Comparison of ENCODE assay signal across 8 cellular contexts in the genomic region with DNA sequence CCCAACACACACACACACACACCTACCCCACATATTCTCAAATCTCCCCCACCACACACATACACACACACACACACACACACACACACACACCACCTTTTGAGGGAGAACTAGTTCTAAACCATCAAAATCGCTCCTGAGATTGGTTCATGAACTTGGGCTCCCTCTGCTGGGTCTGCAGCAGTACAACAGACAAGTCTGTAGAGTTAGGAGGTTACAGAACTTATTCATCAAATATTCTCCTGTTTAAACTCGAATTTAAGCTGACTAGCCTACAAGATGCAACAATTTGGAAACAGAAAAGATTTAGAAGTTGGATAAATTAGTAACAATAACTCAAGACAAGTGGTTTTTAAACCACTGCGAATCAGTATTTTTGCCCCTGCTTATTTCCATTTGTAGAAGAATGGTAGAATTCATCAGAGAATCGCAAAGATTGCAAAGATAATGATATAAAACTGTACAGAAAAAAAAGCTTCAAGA.
DNase-seq lines count a peak whose midpoint lies in the region; ATAC-seq, FAIRE-seq and TF ChIP-seq lines count a peak whose summit lies in the region.

No MANE protein-coding gene starts in this region.

- H3K36me3 ChIP-seq in GM06990 (ENCODE audit: control insufficient read depth, insufficient read depth, low read length) = no peaks in the 10 kb centered on the region
- no peaks in the 10 kb centered on the region for H3K36me3 ChIP-seq in endothelial cell of umbilical vein (ENCODE audit: control insufficient read depth in 2 of 2, extremely low read depth in 1 of 2, insufficient read depth in 2 of 2, low read length in 2 of 2)
- no peaks in the 10 kb centered on the region for H3K36me3 ChIP-seq in neuronal stem cell (replicated peaks in 1 of 2; ENCODE audit: control insufficient read depth in 2 of 2, insufficient read depth in 2 of 2, low read length in 2 of 2)

- no TSS peak for BruUV-seq in endothelial cell of umbilical vein (replicated peaks; lab: Mats Ljungman, UMichigan)

- H3K27me3 ChIP-seq in GM06990 (replicated peaks; ENCODE audit: control insufficient read depth, insufficient read depth, low read length) = no peaks in the 10 kb centered on the region
- peaks cover 7 to 30% of the 10 kb centered on the region in 2 experiments for H3K27me3 ChIP-seq in endothelial cell of umbilical vein (ENCODE audit: control insufficient read depth in 2 of 2, insufficient read depth in 2 of 2, low read length in 2 of 2)
- peaks cover 0 to 2% (median 0%) of the 10 kb centered on the region in 3 experiments for H3K27me3 ChIP-seq in neuronal stem cell (ENCODE audit: control insufficient read depth in 3 of 3, insufficient read depth in 3 of 3, low read depth in 1 of 3, low read length in 3 of 3)

- no peak overlapping the region for H4K8ac ChIP-seq in neuronal stem cell (ENCODE audit: low read depth, low read length)

- no peak overlapping the region for H4K91ac ChIP-seq in neuronal stem cell (ENCODE audit: low read depth, low read length, poor library complexity)

- H3K27ac Mint-ChIP-seq in HFFc6 (no peak overlapping the region), WTC11 (no peak overlapping the region)

- intact Hi-C loops in endothelial cell of umbilical vein (cut with micrococcal nuclease) = loop anchor here (2.0 to 10.0 kb wide), 2 partner anchors 69 to 1869 kb away; a partner anchor contains a TSS

- peak; percentile 84 to 87; a peak in 5 of 6 replicates for ATAC-seq in A549
- ATAC-seq in WTC11 = peak; percentile 94

- no peak overlapping the region for H2BK120ac ChIP-seq in neuronal stem cell (ENCODE audit: low read depth, low read length)

- no peaks in the 10 kb centered on the region for H4K20me1 ChIP-seq in endothelial cell of umbilical vein (replicated peaks; ENCODE audit: control insufficient read depth, extremely low read depth, insufficient read depth, low read length)

- H2BK15ac ChIP-seq in neuronal stem cell (ENCODE audit: low read length) = no peak overlapping the region

- no peaks in the 10 kb centered on the region for H3K79me1 ChIP-seq in neuronal stem cell (ENCODE audit: low read depth, low read length)

- no peak overlapping the region for H3K4me3 Mint-ChIP-seq in HFFc6
- H3K4me3 Mint-ChIP-seq in WTC11 = no peak overlapping the region

- no peak overlapping the region for H3K4ac ChIP-seq in neuronal stem cell (ENCODE audit: low read length)

- no peaks in the 10 kb centered on the region for H3K4me1 Mint-ChIP-seq in HFFc6 (ENCODE audit: low read depth)
- H3K4me1 Mint-ChIP-seq in WTC11 = peaks cover 2% of the 10 kb centered on the region

- no peaks in the 10 kb centered on the region for H3K9me3 Mint-ChIP-seq in HFFc6
- no peaks in the 10 kb centered on the region for H3K9me3 Mint-ChIP-seq in WTC11

- no peak overlapping the region for H3K14ac ChIP-seq in neuronal stem cell (ENCODE audit: low read length)

- H3K4me3 ChIP-seq in A549 = no peak overlapping the region
- H3K4me3 ChIP-seq in GM06990 (replicated peaks; ENCODE audit: low read depth, low read length) = no peak overlapping the region
- H3K4me3 ChIP-seq in endothelial cell of umbilical vein (replicated peaks in 1 of 3; ENCODE audit: insufficient read depth in 1 of 3, low read depth in 1 of 3, low read length in 3 of 3) = no peak overlapping the region
- no peak overlapping the region for H3K4me3 ChIP-seq in neuronal stem cell (ENCODE audit: low read length in 2 of 2)

- POLR2A ChIA-PET in A549 (lab: Yijun Ruan, JAX) = no interaction called here
- POLR2A ChIA-PET in WTC11 (lab: Charles Lee) = interaction anchor here (0.6 to 0.7 kb wide), 2 partner anchors 478 to 1131 kb away, joined by 3 to 4 read pairs; no protein-coding TSS in a partner anchor
- POLR2A ChIA-PET in endothelial cell of umbilical vein (lab: Charles Lee) = no interaction called here

- H2AFZ ChIP-seq in endothelial cell of umbilical vein (ENCODE audit: low read depth, low read length) = no peak overlapping the region
- H2AFZ ChIP-seq in neuronal stem cell (ENCODE audit: low read length) = no peak overlapping the region

- H3K23ac ChIP-seq in neuronal stem cell (ENCODE audit: low read depth, low read length, poor library complexity) = no peak overlapping the region

- H3K9me3 ChIP-seq in A549 = no peaks in the 10 kb centered on the region
- no peaks in the 10 kb centered on the region for H3K9me3 ChIP-seq in endothelial cell of umbilical vein (replicated peaks; ENCODE audit: control insufficient read depth, insufficient read depth, low read length)
- no peaks in the 10 kb centered on the region for H3K9me3 ChIP-seq in neuronal stem cell (replicated peaks in 1 of 2; ENCODE audit: control insufficient read depth in 2 of 2, insufficient read depth in 1 of 2, low read depth in 1 of 2, low read length in 2 of 2)

- peak; percentile 63 for TF ChIP-seq CTCF in A549 (IDR thresholded peaks at IDR 0.05)
- TF ChIP-seq CTCF in GM06990 (IDR thresholded peaks at IDR 0.05; ENCODE audit: insufficient read depth, low read length, poor library complexity, severe bottlenecking) = peak; percentile 86
- peak; percentile 66 for TF ChIP-seq CTCF in HFFc6 (IDR thresholded peaks at IDR 0.05)
- no peak; the same call in 1 of the 2 replicates for TF ChIP-seq CTCF in WTC11 (IDR thresholded peaks at IDR 0.05)
- peak; percentile 62 to 74 for TF ChIP-seq CTCF in endothelial cell of umbilical vein (IDR thresholded peaks at IDR 0.05; ENCODE audit: extremely low read depth in 1 of 2, insufficient read depth in 1 of 2, low read depth in 1 of 2, low read length in 2 of 2)

- no peak overlapping the region for H2BK5ac ChIP-seq in neuronal stem cell (ENCODE audit: low read length)

- H3K27me3 Mint-ChIP-seq in HFFc6 (ENCODE audit: insufficient read depth) (no peaks in the 10 kb centered on the region; the same call in 1 of the 2 replicates), WTC11 (ENCODE audit: low read depth) (no peaks in the 10 kb centered on the region)

- no peaks in the 10 kb centered on the region for H3K79me2 ChIP-seq in endothelial cell of umbilical vein (ENCODE audit: control insufficient read depth, insufficient read depth, low read length)

- H2AK5ac ChIP-seq in neuronal stem cell (ENCODE audit: low read depth, low read length) = no peak overlapping the region

- H3K36me3 Mint-ChIP-seq in HFFc6 (ENCODE audit: low read depth) (no peaks in the 10 kb centered on the region), WTC11 (no peaks in the 10 kb centered on the region)

- DNase-seq in A549 (ENCODE audit: low read depth in 1 of 2, low spot score in 1 of 2) (peak; percentile 11 to 72), GM06990 (ENCODE audit: extremely low read depth, insufficient read length) (peak; percentile 3), HFFc6 (peak; percentile 38), NCI-H146 (lab: John Stamatoyannopoulos, UW) (peak; percentile 34), WTC11 (ENCODE audit: low spot score) (peak; percentile 68), endothelial cell of umbilical vein (ENCODE audit: low read depth, low spot score) (peak; percentile 31), neuronal stem cell (ENCODE audit: low spot score) (peak; percentile 30), GM19240 (ENCODE audit: insufficient read length, low spot score) (no peak)

- H3K9ac ChIP-seq in endothelial cell of umbilical vein (replicated peaks; ENCODE audit: extremely low read depth, insufficient read depth, low read length) = no peak overlapping the region
- no peak overlapping the region for H3K9ac ChIP-seq in neuronal stem cell (ENCODE audit: low read depth, low read length, poor library complexity)

- WGBS in A549 (ENCODE audit: missing lambda C conversion rate) = 19% methylated on average over 4 of the region's 4 CpGs
- WGBS in neuronal stem cell (ENCODE audit: extremely low coverage in 2 of 2, insufficient read length in 2 of 2, insufficient replicate concordance in 1 of 2), 2 donors = no CpG with 5 or more reads among the region's 4 CpGs

- FAIRE-seq in A549 (lab: Jason Lieb, UNC) = peak; percentile 68
- peak; percentile 92 for FAIRE-seq in endothelial cell of umbilical vein (lab: Jason Lieb, UNC)

- no peak overlapping the region for H3K4me2 ChIP-seq in A549
- no peak overlapping the region for H3K4me2 ChIP-seq in endothelial cell of umbilical vein (ENCODE audit: insufficient read depth, low read length)
- no peak overlapping the region for H3K4me2 ChIP-seq in neuronal stem cell (ENCODE audit: insufficient read depth, low read length, poor library complexity, severe bottlenecking)

- H3K27ac ChIP-seq in A549 (no peak overlapping the region), endothelial cell of umbilical vein (ENCODE audit: insufficient read depth, low read depth, low read length) (no peak overlapping the region), neuronal stem cell (replicated peaks; ENCODE audit: low read length) (no peak overlapping the region)

- TF ChIP-seq POLR2A in A549 (IDR thresholded peaks at IDR 0.05; ENCODE audit: low read length) (no peak), endothelial cell of umbilical vein (IDR thresholded peaks at IDR 0.05; ENCODE audit: low read depth, low read length) (no peak)

- CTCF ChIA-PET in A549 (lab: Yijun Ruan, JAX) = interaction anchor here (0.6 to 2.2 kb wide), 12 partner anchors 8 to 962 kb away, joined by 3 to 9 read pairs (median 4); no protein-coding TSS in a partner anchor
- CTCF ChIA-PET in WTC11 (lab: Charles Lee) = interaction anchor here (0.6 to 1.4 kb wide), 11 partner anchors 9 to 125 kb away, joined by 3 to 6 read pairs (median 4); no protein-coding TSS in a partner anchor
- CTCF ChIA-PET in endothelial cell of umbilical vein (lab: Charles Lee) = interaction anchor here (0.6 to 1.3 kb wide), 7 partner anchors 9 to 1867 kb away, joined by 3 to 4 read pairs (median 3); no protein-coding TSS in a partner anchor

- TF ChIP-seq RAD21 in A549 (conservative IDR thresholded peaks at IDR 0.05 in 1 of 2, IDR thresholded peaks at IDR 0.05 in 1 of 2) = peak; percentile 61 to 70

- H3K9me1 ChIP-seq in endothelial cell of umbilical vein (replicated peaks; ENCODE audit: control insufficient read depth, extremely low read depth, insufficient read depth, low read length) = no peaks in the 10 kb centered on the region

- dilution Hi-C loops in endothelial cell of umbilical vein (cut with MboI; ENCODE audit: extremely low pct_ligation_motif_present, low sequenced_read_pairs) = no loop called here

- H3K4me1 ChIP-seq in A549 (no peaks in the 10 kb centered on the region), endothelial cell of umbilical vein (ENCODE audit: control insufficient read depth, extremely low read depth, insufficient read depth, low read length) (peaks cover 7% of the 10 kb centered on the region), neuronal stem cell (ENCODE audit: control insufficient read depth in 2 of 2, insufficient read depth in 1 of 2, low read depth in 1 of 2, low read length in 2 of 2) (no peaks in the 10 kb centered on the region)

- no peak overlapping the region for H2BK12ac ChIP-seq in neuronal stem cell (ENCODE audit: low read length)

- no peak for TF ChIP-seq EP300 in A549 (IDR thresholded peaks at IDR 0.05)

- no peak overlapping the region for H3K18ac ChIP-seq in neuronal stem cell (ENCODE audit: low read length)

TF ChIP-seq in A549, 52 proteins besides CTCF, POLR2A, EP300 and RAD21 (continues in another document):
- TF ChIP-seq SMC3 (IDR thresholded peaks at IDR 0.05) = peak; percentile 60; the same call in 2 of the 3 replicates

TF ChIP-seq in WTC11, 78 proteins besides CTCF, POLR2A, EP300 and RAD21 (continues in another document):
- no peak for TF ChIP-seq ZNF317 (CRISPR knock-in tag; IDR thresholded peaks at IDR 0.05; ENCODE audit: borderline replicate concordance, low read depth)

Comparison
In these comparisons a context has a peak if more than half of its experiments do, and no peak if none do; other contexts are left out.
1. Of the 8 proteins assayed by ChIP-seq in both WTC11 and A549: peak only in WTC11: none; only in A549: CTCF; in both: none; in neither: 7.